34 cellular contexts compared by ENCODE assay signal in genomic region chr4:184764601-184765000, GRCh38.
"Had no signal": no experiment of that assay in that cellular context is flagged by ENCODE, and none has a peak within 500 bp of the region (broad histone marks: within the 10 kb centered on the region; RNA-seq: fewer than 3 reads in every experiment).

No MANE protein-coding gene starts in this region.

- H3K4me1 Mint-ChIP-seq: endodermal cell had no signal

- ATAC-seq: esophagus mucosa; heart left ventricle; left lung; mucosa of descending colon; stimulated activated naive B cell treated with anti-CD40 and anti-IgM and Interleukin-4, amounts not matched to agents 10 μg/mL and 1 μg/mL and 100 μg/mL, for 72 hours had no signal

- DNase-seq: activated CD4-positive, alpha-beta T cell treated with anti-CD3 and anti-CD28 coated beads for 4 hours; activated CD4-positive, alpha-beta T cell treated with anti-CD3 and anti-CD28 coated beads, Interleukin-2, amount 50 U/mL, for 4 hours; activated CD8-positive, alpha-beta memory T cell treated with anti-CD3 and anti-CD28 coated beads, Interleukin-2, amount 50 U/mL, for 48 hours; activated effector memory CD4-positive, alpha-beta T cell treated with Interleukin-2 at 50 U/mL for 16 hours; activated naive CD4-positive, alpha-beta T cell treated with anti-CD3 and anti-CD28 coated beads for 36 hours; amygdala; endodermal cell; foreskin fibroblast; heart left ventricle; hypothalamus; immature natural killer cell; kidney; left lung; mucosa of descending colon; sigmoid colon; SK-N-SH; stimulated activated CD4-positive, alpha-beta T cell treated with anti-CD3 and anti-CD28 coated beads, Interleukin-1b, Interleukin-23, amount 100 ng/mL, for 48 hours; stimulated activated CD4-positive, alpha-beta T cell treated with anti-CD3 and anti-CD28 coated beads, Interleukin-4, amount 100 ng/mL, for 4 hours; stimulated activated CD8-positive, alpha-beta memory T cell treated with anti-CD3 and anti-CD28 coated beads, Interleukin-4, amount 100 ng/mL, for 48 hours; stimulated activated naive B cell treated with anti-CD40 and anti-IgM and Interleukin-4, amounts not matched to agents 10 μg/mL and 1 μg/mL and 100 μg/mL, for 72 hours; stomach; SW 1271; T-helper 9 cell had no signal

- H3K4me3 ChIP-seq: heart left ventricle, left lung, lung, mucosa of descending colon, sigmoid colon, smooth muscle cell, stomach, suprapubic skin, tibial artery had no signal

- H3K27me3 ChIP-seq: heart left ventricle, left lung, sigmoid colon, stomach, suprapubic skin, tibial artery had no signal

- H3K27ac Mint-ChIP-seq: activated naive CD4-positive, alpha-beta T cell treated with anti-CD3 and anti-CD28 coated beads for 36 hours; dendritic cell treated with granulocyte-macrophage colony-stimulating factor and Interleukin-4, amounts not matched to agents 40 ng/mL and 50 ng/mL, for 4 days; endodermal cell; nephron; progenitor cell of endocrine pancreas; T-helper 1 cell treated with Interleukin-12 subunit alpha and Interleukin-12 subunit beta and Interleukin-4 antibody, amounts not matched to agents 30 μg/mL and 1 μg/mL, for 36 hours had no signal

- H3K4me3 Mint-ChIP-seq: activated naive CD4-positive, alpha-beta T cell treated with anti-CD3 and anti-CD28 coated beads for 36 hours; central memory CD8-positive, alpha-beta T cell; dendritic cell treated with granulocyte-macrophage colony-stimulating factor and Interleukin-4, amounts not matched to agents 40 ng/mL and 50 ng/mL, for 4 days; endodermal cell; immature natural killer cell; nephron; stimulated activated naive B cell treated with anti-CD40 and anti-IgM and Interleukin-4, amounts not matched to agents 10 μg/mL and 1 μg/mL and 100 μg/mL, for 72 hours; T-helper 1 cell treated with Interleukin-12 subunit alpha and Interleukin-12 subunit beta and Interleukin-4 antibody, amounts not matched to agents 30 μg/mL and 1 μg/mL, for 36 hours had no signal

- H3K27me3 Mint-ChIP-seq: central memory CD8-positive, alpha-beta T cell; dendritic cell treated with granulocyte-macrophage colony-stimulating factor and Interleukin-4, amounts not matched to agents 40 ng/mL and 50 ng/mL, for 4 days; stimulated activated naive B cell treated with anti-CD40 and anti-IgM and Interleukin-4, amounts not matched to agents 10 μg/mL and 1 μg/mL and 100 μg/mL, for 72 hours had no signal

- H3K9me3 ChIP-seq: heart left ventricle, left lung, mucosa of descending colon, sigmoid colon, SK-N-SH, stomach, suprapubic skin, tibial artery had no signal

- H3K27ac ChIP-seq: left lung, stomach, suprapubic skin, tibial artery, VCaP had no signal

- H3K9ac ChIP-seq: SK-N-SH had no signal

- H3K9me3 Mint-ChIP-seq: activated naive CD4-positive, alpha-beta T cell treated with anti-CD3 and anti-CD28 coated beads for 36 hours; central memory CD8-positive, alpha-beta T cell; dendritic cell treated with granulocyte-macrophage colony-stimulating factor and Interleukin-4, amounts not matched to agents 40 ng/mL and 50 ng/mL, for 4 days; endodermal cell; immature natural killer cell; nephron; stimulated activated naive B cell treated with anti-CD40 and anti-IgM and Interleukin-4, amounts not matched to agents 10 μg/mL and 1 μg/mL and 100 μg/mL, for 72 hours; T-helper 1 cell treated with Interleukin-12 subunit alpha and Interleukin-12 subunit beta and Interleukin-4 antibody, amounts not matched to agents 30 μg/mL and 1 μg/mL, for 36 hours had no signal

- H3K4me1 ChIP-seq: left lung, tibial artery had no signal
